1 cellular context compared by ENCODE assay signal in genomic region chr22:42079319-42080251, GRCh38.
A peak's percentile ranks its signal among the peaks of the same experiment; 100 is the strongest.
TF ChIP-seq lines count a peak whose summit lies in the region.

Gene SMDT1 (plus strand): TSS chr22:42079700. CDS start chr22:42079769, 69 bp downstream.

TF ChIP-seq in K562, 482 proteins besides CTCF, POLR2A, EP300 and RAD21 (continued from another document):
- TF ChIP-seq CEBPZ (IDR thresholded peaks at IDR 0.05; ENCODE audit: borderline replicate concordance, low read depth, low read length) (no peak), CEBPB (tag; IDR thresholded peaks at IDR 0.05) (no peak), MEF2D (tag; conservative IDR thresholded peaks at IDR 0.05; ENCODE audit: low read depth) (peak; percentile 80; the same call in 1 of the 2 replicates), ZZZ3 (IDR thresholded peaks at IDR 0.05) (no peak), BRD9 (IDR thresholded peaks at IDR 0.05; ENCODE audit: low read depth, partially characterized antibody) (no peak), GMEB1 (CRISPR knock-in tag; IDR thresholded peaks at IDR 0.05) (no peak), PYGO2 (tag; IDR thresholded peaks at IDR 0.05) (no peak), ZNF512 (tag; IDR thresholded peaks at IDR 0.05) (no peak), IRF2 (CRISPR knock-in tag; IDR thresholded peaks at IDR 0.05) (no peak), ZBTB5 (IDR thresholded peaks at IDR 0.05) (no peak), RBM25 (IDR thresholded peaks at IDR 0.05; ENCODE audit: low read depth, low read length, severe bottlenecking) (peak; percentile 33), USF2 (CRISPR knock-in tag; IDR thresholded peaks at IDR 0.05) (peak; percentile 35), ZEB2 (IDR thresholded peaks at IDR 0.05) (no peak), TFAP4 (CRISPR knock-in tag; IDR thresholded peaks at IDR 0.05; ENCODE audit: borderline replicate concordance) (peak; percentile 79), GTF2B (IDR thresholded peaks at IDR 0.05; ENCODE audit: extremely low read depth, insufficient read length) (no peak), ZNF280A (IDR thresholded peaks at IDR 0.05; ENCODE audit: low read depth, partially characterized antibody) (no peak), ZNF24 (IDR thresholded peaks at IDR 0.05) (no peak), ZBTB12 (CRISPR knock-in tag; IDR thresholded peaks at IDR 0.05) (peak; percentile 36; the same call in 1 of the 2 replicates), CHCHD3 (CRISPR knock-in tag; IDR thresholded peaks at IDR 0.05) (no peak), EWSR1 (IDR thresholded peaks at IDR 0.05; ENCODE audit: borderline replicate concordance, low read depth, partially characterized antibody) (no peak), CBX1 (IDR thresholded peaks at IDR 0.05; ENCODE audit: low read depth) (no peak; the same call in 1 of the 2 replicates), FOS (IDR thresholded peaks at IDR 0.05; ENCODE audit: extremely low read depth, insufficient read length) (peak; percentile 89), KLF1 (tag; IDR thresholded peaks at IDR 0.05) (0 out of 2 replicates have a peak, but pooled peaks have one; percentile 10), ZFPM2 (CRISPR knock-in tag; IDR thresholded peaks at IDR 0.05) (no peak)
